In the genomic region with DNA sequence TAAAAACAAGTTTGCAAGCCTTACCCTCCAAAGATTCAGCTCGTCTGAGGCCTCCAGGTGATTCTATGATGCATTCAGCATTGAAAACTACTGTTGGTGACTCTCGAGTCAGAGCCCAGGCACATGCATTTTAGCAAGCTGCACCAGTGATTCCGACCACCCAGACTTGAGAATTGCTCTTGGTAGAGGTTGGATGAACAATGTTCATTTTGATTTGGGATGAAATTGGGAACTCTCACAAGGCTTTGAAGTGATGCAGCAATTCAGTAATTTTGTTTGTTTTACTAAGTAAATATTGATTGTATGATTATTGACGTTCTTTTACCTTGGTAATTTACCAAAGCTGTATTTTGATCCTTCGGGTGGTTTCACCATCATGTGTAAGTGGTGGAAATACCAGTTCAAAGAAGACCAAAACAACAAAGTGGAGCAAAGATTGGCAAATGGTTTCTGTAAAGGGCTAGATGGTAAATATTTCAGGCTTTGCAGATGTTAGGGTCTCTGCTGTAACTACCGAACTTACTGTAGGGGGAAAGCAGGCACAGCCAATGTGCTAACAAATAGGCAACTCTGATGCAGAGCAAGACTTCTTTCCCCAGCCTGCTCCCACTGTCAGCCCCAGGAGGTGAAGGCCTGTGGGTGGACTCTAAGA, we compare ENCODE assay signal across 1 cellular context.
TF ChIP-seq lines count a peak whose summit lies in the region.

No MANE protein-coding gene starts in this region.

TF ChIP-seq in HepG2, 621 proteins besides CTCF, POLR2A, EP300 and RAD21 (continued from another document and continues in another):
- TF ChIP-seq, protein P1, sequence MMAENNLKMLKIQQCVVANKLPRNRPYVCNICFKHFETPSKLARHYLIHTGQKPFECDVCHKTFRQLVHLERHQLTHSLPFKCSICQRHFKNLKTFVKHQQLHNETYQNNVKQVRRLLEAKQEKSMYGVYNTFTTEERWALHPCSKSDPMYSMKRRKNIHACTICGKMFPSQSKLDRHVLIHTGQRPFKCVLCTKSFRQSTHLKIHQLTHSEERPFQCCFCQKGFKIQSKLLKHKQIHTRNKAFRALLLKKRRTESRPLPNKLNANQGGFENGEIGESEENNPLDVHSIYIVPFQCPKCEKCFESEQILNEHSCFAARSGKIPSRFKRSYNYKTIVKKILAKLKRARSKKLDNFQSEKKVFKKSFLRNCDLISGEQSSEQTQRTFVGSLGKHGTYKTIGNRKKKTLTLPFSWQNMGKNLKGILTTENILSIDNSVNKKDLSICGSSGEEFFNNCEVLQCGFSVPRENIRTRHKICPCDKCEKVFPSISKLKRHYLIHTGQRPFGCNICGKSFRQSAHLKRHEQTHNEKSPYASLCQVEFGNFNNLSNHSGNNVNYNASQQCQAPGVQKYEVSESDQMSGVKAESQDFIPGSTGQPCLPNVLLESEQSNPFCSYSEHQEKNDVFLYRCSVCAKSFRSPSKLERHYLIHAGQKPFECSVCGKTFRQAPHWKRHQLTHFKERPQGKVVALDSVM (CRISPR knock-in tag; IDR thresholded peaks at IDR 0.05) = peak; percentile 43
- TF ChIP-seq PHF5A (CRISPR knock-in tag; IDR thresholded peaks at IDR 0.05; ENCODE audit: low read depth, unreplicated experiment) = no peak
- no peak for TF ChIP-seq ZC3H4 (CRISPR knock-in tag; IDR thresholded peaks at IDR 0.05; ENCODE audit: borderline replicate concordance)
- TF ChIP-seq JDP2 (CRISPR knock-in tag; IDR thresholded peaks at IDR 0.05; ENCODE audit: borderline replicate concordance) = no peak; the same call in 1 of the 2 replicates
- TF ChIP-seq ZNF350 (CRISPR knock-in tag; IDR thresholded peaks at IDR 0.05; ENCODE audit: borderline replicate concordance, low read depth) = no peak
- TF ChIP-seq MIER3 (CRISPR knock-in tag; IDR thresholded peaks at IDR 0.05; ENCODE audit: borderline replicate concordance) = peak; percentile 88; the same call in 1 of the 2 replicates
- no peak for TF ChIP-seq ZNF672 (CRISPR knock-in tag; IDR thresholded peaks at IDR 0.05)
- TF ChIP-seq ZNF292 (CRISPR knock-in tag; IDR thresholded peaks at IDR 0.05; ENCODE audit: borderline replicate concordance, low read depth) = peak; percentile 67; the same call in 1 of the 2 replicates
- 0 out of 2 replicates have a peak, but pooled peaks have one; percentile 55 for TF ChIP-seq ZC3H13 (CRISPR knock-in tag; IDR thresholded peaks at IDR 0.05)
- peak; percentile 27 for TF ChIP-seq RBFOX2 (IDR thresholded peaks at IDR 0.05; ENCODE audit: low read depth, low read length)
- no peak for TF ChIP-seq ZNF543 (CRISPR knock-in tag; IDR thresholded peaks at IDR 0.05)
- TF ChIP-seq MATR3 (CRISPR knock-in tag; IDR thresholded peaks at IDR 0.05) = no peak
- TF ChIP-seq, protein P2, sequence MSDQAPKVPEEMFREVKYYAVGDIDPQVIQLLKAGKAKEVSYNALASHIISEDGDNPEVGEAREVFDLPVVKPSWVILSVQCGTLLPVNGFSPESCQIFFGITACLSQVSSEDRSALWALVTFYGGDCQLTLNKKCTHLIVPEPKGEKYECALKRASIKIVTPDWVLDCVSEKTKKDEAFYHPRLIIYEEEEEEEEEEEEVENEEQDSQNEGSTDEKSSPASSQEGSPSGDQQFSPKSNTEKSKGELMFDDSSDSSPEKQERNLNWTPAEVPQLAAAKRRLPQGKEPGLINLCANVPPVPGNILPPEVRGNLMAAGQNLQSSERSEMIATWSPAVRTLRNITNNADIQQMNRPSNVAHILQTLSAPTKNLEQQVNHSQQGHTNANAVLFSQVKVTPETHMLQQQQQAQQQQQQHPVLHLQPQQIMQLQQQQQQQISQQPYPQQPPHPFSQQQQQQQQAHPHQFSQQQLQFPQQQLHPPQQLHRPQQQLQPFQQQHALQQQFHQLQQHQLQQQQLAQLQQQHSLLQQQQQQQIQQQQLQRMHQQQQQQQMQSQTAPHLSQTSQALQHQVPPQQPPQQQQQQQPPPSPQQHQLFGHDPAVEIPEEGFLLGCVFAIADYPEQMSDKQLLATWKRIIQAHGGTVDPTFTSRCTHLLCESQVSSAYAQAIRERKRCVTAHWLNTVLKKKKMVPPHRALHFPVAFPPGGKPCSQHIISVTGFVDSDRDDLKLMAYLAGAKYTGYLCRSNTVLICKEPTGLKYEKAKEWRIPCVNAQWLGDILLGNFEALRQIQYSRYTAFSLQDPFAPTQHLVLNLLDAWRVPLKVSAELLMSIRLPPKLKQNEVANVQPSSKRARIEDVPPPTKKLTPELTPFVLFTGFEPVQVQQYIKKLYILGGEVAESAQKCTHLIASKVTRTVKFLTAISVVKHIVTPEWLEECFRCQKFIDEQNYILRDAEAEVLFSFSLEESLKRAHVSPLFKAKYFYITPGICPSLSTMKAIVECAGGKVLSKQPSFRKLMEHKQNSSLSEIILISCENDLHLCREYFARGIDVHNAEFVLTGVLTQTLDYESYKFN (CRISPR knock-in tag; conservative IDR thresholded peaks at IDR 0.05) = peak; percentile 97
- TF ChIP-seq, protein P3, sequence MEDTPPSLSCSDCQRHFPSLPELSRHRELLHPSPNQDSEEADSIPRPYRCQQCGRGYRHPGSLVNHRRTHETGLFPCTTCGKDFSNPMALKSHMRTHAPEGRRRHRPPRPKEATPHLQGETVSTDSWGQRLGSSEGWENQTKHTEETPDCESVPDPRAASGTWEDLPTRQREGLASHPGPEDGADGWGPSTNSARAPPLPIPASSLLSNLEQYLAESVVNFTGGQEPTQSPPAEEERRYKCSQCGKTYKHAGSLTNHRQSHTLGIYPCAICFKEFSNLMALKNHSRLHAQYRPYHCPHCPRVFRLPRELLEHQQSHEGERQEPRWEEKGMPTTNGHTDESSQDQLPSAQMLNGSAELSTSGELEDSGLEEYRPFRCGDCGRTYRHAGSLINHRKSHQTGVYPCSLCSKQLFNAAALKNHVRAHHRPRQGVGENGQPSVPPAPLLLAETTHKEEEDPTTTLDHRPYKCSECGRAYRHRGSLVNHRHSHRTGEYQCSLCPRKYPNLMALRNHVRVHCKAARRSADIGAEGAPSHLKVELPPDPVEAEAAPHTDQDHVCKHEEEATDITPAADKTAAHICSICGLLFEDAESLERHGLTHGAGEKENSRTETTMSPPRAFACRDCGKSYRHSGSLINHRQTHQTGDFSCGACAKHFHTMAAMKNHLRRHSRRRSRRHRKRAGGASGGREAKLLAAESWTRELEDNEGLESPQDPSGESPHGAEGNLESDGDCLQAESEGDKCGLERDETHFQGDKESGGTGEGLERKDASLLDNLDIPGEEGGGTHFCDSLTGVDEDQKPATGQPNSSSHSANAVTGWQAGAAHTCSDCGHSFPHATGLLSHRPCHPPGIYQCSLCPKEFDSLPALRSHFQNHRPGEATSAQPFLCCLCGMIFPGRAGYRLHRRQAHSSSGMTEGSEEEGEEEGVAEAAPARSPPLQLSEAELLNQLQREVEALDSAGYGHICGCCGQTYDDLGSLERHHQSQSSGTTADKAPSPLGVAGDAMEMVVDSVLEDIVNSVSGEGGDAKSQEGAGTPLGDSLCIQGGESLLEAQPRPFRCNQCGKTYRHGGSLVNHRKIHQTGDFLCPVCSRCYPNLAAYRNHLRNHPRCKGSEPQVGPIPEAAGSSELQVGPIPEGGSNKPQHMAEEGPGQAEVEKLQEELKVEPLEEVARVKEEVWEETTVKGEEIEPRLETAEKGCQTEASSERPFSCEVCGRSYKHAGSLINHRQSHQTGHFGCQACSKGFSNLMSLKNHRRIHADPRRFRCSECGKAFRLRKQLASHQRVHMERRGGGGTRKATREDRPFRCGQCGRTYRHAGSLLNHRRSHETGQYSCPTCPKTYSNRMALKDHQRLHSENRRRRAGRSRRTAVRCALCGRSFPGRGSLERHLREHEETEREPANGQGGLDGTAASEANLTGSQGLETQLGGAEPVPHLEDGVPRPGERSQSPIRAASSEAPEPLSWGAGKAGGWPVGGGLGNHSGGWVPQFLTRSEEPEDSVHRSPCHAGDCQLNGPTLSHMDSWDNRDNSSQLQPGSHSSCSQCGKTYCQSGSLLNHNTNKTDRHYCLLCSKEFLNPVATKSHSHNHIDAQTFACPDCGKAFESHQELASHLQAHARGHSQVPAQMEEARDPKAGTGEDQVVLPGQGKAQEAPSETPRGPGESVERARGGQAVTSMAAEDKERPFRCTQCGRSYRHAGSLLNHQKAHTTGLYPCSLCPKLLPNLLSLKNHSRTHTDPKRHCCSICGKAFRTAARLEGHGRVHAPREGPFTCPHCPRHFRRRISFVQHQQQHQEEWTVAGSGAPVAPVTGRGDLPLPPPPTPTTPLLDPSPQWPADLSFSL (CRISPR knock-in tag; IDR thresholded peaks at IDR 0.05) = no peak
- TF ChIP-seq, protein P4, sequence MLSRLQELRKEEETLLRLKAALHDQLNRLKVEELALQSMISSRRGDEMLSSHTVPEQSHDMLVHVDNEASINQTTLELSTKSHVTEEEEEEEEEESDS (CRISPR knock-in tag; IDR thresholded peaks at IDR 0.05; ENCODE audit: borderline replicate concordance) = no peak
- TF ChIP-seq, protein P5, sequence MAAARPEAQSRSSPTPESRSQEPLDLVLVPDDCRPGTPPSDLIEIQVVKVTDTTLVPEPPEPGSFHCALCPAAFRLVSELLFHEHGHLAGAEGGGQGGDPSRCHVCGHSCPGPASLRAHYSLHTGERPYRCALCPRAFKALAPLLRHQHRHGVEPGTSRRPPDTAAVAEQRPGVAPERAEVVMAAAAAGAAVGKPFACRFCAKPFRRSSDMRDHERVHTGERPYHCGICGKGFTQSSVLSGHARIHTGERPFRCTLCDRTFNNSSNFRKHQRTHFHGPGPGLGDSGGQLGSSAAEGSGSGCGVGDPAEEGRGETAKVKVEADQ (CRISPR knock-in tag; IDR thresholded peaks at IDR 0.05; ENCODE audit: borderline replicate concordance) = no peak
- peak; percentile 43; the same call in 1 of the 2 replicates for TF ChIP-seq TGIF2 (CRISPR knock-in tag; IDR thresholded peaks at IDR 0.05)
- no peak for TF ChIP-seq PTBP1 (IDR thresholded peaks at IDR 0.05; ENCODE audit: low read depth, low read length, poor library complexity, severe bottlenecking)
- TF ChIP-seq, protein P6, sequence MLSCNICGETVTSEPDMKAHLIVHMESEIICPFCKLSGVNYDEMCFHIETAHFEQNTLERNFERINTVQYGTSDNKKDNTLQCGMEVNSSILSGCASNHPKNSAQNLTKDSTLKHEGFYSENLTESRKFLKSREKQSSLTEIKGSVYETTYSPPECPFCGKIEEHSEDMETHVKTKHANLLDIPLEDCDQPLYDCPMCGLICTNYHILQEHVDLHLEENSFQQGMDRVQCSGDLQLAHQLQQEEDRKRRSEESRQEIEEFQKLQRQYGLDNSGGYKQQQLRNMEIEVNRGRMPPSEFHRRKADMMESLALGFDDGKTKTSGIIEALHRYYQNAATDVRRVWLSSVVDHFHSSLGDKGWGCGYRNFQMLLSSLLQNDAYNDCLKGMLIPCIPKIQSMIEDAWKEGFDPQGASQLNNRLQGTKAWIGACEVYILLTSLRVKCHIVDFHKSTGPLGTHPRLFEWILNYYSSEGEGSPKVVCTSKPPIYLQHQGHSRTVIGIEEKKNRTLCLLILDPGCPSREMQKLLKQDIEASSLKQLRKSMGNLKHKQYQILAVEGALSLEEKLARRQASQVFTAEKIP (CRISPR knock-in tag; IDR thresholded peaks at IDR 0.05; ENCODE audit: borderline replicate concordance) = no peak
- TF ChIP-seq, protein P7, sequence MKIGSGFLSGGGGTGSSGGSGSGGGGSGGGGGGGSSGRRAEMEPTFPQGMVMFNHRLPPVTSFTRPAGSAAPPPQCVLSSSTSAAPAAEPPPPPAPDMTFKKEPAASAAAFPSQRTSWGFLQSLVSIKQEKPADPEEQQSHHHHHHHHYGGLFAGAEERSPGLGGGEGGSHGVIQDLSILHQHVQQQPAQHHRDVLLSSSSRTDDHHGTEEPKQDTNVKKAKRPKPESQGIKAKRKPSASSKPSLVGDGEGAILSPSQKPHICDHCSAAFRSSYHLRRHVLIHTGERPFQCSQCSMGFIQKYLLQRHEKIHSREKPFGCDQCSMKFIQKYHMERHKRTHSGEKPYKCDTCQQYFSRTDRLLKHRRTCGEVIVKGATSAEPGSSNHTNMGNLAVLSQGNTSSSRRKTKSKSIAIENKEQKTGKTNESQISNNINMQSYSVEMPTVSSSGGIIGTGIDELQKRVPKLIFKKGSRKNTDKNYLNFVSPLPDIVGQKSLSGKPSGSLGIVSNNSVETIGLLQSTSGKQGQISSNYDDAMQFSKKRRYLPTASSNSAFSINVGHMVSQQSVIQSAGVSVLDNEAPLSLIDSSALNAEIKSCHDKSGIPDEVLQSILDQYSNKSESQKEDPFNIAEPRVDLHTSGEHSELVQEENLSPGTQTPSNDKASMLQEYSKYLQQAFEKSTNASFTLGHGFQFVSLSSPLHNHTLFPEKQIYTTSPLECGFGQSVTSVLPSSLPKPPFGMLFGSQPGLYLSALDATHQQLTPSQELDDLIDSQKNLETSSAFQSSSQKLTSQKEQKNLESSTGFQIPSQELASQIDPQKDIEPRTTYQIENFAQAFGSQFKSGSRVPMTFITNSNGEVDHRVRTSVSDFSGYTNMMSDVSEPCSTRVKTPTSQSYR (CRISPR knock-in tag; IDR thresholded peaks at IDR 0.05; ENCODE audit: borderline replicate concordance) = peak; percentile 56; the same call in 1 of the 2 replicates
- TF ChIP-seq ADNP (CRISPR knock-in tag; IDR thresholded peaks at IDR 0.05) = no peak
- peak; percentile 76 for TF ChIP-seq FOXK2 (IDR thresholded peaks at IDR 0.05)
- no peak for TF ChIP-seq ZNF616 (CRISPR knock-in tag; IDR thresholded peaks at IDR 0.05; ENCODE audit: low read depth)
- TF ChIP-seq TCF7L2 (IDR thresholded peaks at IDR 0.05; ENCODE audit: low read depth, low read length) = peak; percentile 88
- no peak for TF ChIP-seq TOE1 (CRISPR knock-in tag; IDR thresholded peaks at IDR 0.05)
- TF ChIP-seq, protein P8, sequence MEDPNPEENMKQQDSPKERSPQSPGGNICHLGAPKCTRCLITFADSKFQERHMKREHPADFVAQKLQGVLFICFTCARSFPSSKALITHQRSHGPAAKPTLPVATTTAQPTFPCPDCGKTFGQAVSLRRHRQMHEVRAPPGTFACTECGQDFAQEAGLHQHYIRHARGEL (CRISPR knock-in tag; IDR thresholded peaks at IDR 0.05) = no peak
- no peak for TF ChIP-seq ZNF34 (CRISPR knock-in tag; IDR thresholded peaks at IDR 0.05; ENCODE audit: borderline replicate concordance)
- TF ChIP-seq ZMYM2 (CRISPR knock-in tag; IDR thresholded peaks at IDR 0.05) = no peak
- TF ChIP-seq, protein P9, sequence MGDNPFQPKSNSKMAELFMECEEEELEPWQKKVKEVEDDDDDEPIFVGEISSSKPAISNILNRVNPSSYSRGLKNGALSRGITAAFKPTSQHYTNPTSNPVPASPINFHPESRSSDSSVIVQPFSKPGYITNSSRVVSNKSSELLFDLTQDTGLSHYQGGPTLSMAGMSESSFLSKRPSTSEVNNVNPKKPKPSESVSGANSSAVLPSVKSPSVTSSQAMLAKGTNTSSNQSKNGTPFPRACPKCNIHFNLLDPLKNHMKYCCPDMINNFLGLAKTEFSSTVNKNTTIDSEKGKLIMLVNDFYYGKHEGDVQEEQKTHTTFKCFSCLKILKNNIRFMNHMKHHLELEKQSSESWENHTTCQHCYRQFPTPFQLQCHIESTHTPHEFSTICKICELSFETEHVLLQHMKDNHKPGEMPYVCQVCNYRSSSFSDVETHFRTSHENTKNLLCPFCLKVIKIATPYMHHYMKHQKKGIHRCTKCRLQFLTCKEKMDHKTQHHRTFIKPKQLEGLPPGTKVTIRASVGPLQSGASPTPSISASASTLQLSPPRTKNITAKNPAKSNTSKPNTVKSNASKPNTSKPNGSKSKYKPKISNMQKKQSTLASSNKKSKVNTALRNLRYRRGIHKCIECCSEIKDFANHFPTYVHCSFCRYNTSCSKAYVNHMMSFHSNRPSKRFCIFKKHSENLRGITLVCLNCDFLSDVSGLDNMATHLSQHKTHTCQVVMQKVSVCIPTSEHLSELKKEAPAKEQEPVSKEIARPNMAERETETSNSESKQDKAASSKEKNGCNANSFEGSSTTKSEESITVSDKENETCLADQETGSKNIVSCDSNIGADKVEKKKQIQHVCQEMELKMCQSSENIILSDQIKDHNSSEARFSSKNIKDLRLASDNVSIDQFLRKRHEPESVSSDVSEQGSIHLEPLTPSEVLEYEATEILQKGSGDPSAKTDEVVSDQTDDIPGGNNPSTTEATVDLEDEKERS (CRISPR knock-in tag; IDR thresholded peaks at IDR 0.05) = peak; percentile 77; the same call in 1 of the 2 replicates
- no peak for TF ChIP-seq ZNF460 (CRISPR knock-in tag; IDR thresholded peaks at IDR 0.05; ENCODE audit: borderline replicate concordance)
- TF ChIP-seq EHMT2 (IDR thresholded peaks at IDR 0.05; ENCODE audit: borderline replicate concordance, low read depth, low read length) = peak; percentile 81; the same call in 1 of the 2 replicates
- TF ChIP-seq HMGA1 (CRISPR knock-in tag; conservative IDR thresholded peaks at IDR 0.05) = no peak
- peak; percentile 93 for TF ChIP-seq SMAD3 (CRISPR knock-in tag; IDR thresholded peaks at IDR 0.05)
